ENCODE assay signal across 2 cellular contexts in genomic region chr1:37096523-37096922, GRCh38.
TF ChIP-seq lines count a peak whose summit lies in the region.

No MANE protein-coding gene starts in this region.

TF ChIP-seq in A549, 52 proteins besides CTCF, POLR2A, EP300 and RAD21 (continued from another document):
- TF ChIP-seq PBX3 (IDR thresholded peaks at IDR 0.05), result no peak
- no peak for TF ChIP-seq BHLHE40 (IDR thresholded peaks at IDR 0.05; ENCODE audit: low read depth, low read length)
- TF ChIP-seq CHD2 (IDR thresholded peaks at IDR 0.05; ENCODE audit: low read length, partially characterized antibody), result no peak
- TF ChIP-seq TP53 (CRISPR knock-in tag; IDR thresholded peaks at IDR 0.05), result no peak
- no peak for TF ChIP-seq TFCP2L1 (CRISPR knock-in tag; IDR thresholded peaks at IDR 0.05)
TF ChIP-seq in A549: peak in this region for 0.

TF ChIP-seq in H1, 55 proteins besides CTCF, POLR2A, EP300 and RAD21 (continued from another document):
- TF ChIP-seq TCF12 (IDR thresholded peaks at IDR 0.05; ENCODE audit: low read depth, low read length) (no peak), POU5F1 (IDR thresholded peaks at IDR 0.05; ENCODE audit: low read depth, low read length) (no peak)
